ENCODE assay signal across 16 cellular contexts in the genomic region with DNA sequence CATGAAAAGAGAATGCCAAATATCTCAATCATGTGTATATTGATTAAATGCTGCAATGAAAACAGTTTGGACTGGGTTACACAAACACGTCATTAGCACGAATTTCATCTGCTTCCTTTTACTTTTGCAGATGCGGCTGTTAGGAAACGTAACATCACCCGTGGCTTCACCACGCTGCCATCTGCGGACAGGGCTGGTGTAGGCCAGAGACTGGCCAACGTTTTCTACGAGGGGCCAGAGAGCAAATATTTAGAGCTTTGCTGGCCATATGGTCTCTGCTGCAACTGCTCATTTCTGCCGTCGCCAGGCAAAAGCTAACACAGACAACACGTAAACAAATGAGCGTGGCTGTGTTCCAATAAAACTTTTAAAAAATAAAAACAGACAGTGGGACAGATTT.
DNase-seq lines count a peak whose midpoint lies in the region; ATAC-seq and TF ChIP-seq lines count a peak whose summit lies in the region.
"Had no signal": no experiment of that assay in that cellular context is flagged by ENCODE, and none has a peak within 500 bp of the region (broad histone marks: within the 10 kb centered on the region; RNA-seq: fewer than 3 reads in every experiment).

No MANE protein-coding gene starts in this region.

- DNase-seq in AG10803 (ENCODE audit: low read depth) (peak; percentile 20), NCI-H1694 treated with DMSO at 0.1 percent for 48 hours (lab: John Stamatoyannopoulos, UW) (peak; percentile 30), foreskin fibroblast (peak; percentile 14 to 39), left ventricle myocardium superior (no peak)
- DNase-seq: AML-193, DMS79, NCI-H1105, NCI-H146, NCI-H2081, NCI-H446, NCI-H526 treated with DMSO at 0.1 percent for 48 hours, T-helper 1 cell had no signal

- H3K4me1 ChIP-seq in BLaER1, result peaks cover 69% of the 10 kb centered on the region

- ATAC-seq in HG03135 (IDR thresholded peaks at IDR 0.05; ENCODE audit: unreplicated experiment) (no peak), HG02678 (IDR thresholded peaks at IDR 0.05; ENCODE audit: unreplicated experiment) (no peak), left ventricle myocardium superior (no peak)
- ATAC-seq: Panc1 had no signal

- peak overlapping the region; percentile 47; the same call in 1 of the 2 replicates for H3K4me2 ChIP-seq in BLaER1

- no peaks in the 10 kb centered on the region for H3K36me3 ChIP-seq in BLaER1

- no peak for TF ChIP-seq CTCF in AG10803 (conservative IDR thresholded peaks at IDR 0.05; ENCODE audit: low read length)
- no peak for TF ChIP-seq CTCF in foreskin fibroblast (IDR thresholded peaks at IDR 0.05; ENCODE audit: low read depth, low read length)

- H3K9ac ChIP-seq in BLaER1, result no peak overlapping the region

- H3K27ac ChIP-seq in BLaER1, result no peak overlapping the region

- H4K20me1 ChIP-seq in BLaER1, result no peaks in the 10 kb centered on the region

- H3K27me3 ChIP-seq in BLaER1, result peaks cover 6% of the 10 kb centered on the region; the same call in 1 of the 2 replicates

- intact Hi-C loops in left ventricle myocardium superior (cut with micrococcal nuclease), result no loop called here

- no peak overlapping the region for H3K4me3 ChIP-seq in AG10803 (ENCODE audit: low read length)
- H3K4me3 ChIP-seq in BLaER1, result no peak overlapping the region
- H3K4me3 ChIP-seq in foreskin fibroblast (ENCODE audit: low read depth in 1 of 2, low read length in 2 of 2), result no peak overlapping the region

- H3K9me3 ChIP-seq in BLaER1, result no peaks in the 10 kb centered on the region
